9 cellular contexts compared by ENCODE assay signal in the genomic region with DNA sequence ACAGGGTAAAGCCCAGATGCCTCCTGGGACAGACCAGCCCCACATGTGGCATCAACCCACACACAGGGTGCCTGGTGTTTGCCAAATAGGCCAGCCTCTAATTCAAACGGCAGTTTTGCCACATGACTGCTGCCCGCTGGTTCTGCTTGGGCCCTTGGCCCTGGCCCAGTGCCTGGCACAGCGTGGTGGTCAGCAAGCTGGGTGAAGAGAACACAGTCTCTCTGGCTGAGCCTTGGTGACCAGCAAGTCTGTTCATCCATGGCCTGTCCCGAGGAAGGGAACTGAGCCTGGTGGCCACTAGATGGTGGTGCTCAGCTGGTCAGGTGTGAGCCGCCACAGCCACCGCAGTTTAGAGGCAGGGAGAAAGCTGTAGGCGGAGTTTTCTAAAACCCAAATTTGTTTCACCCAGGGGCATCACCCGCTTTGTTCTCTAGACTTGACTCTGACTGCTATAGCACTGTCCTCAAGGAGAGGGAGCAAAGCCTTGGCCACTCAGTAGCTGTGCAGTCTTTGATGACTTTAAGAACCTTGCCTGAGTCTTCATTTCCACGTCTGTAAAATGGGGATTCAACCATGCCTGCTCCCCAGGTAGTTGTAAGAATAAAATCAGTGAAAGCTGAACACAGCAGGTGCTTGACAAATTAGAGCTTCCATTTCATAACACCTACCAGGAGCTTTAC. TPM values are rescaled to one million over a fixed set of nuclear protein-coding genes. Genes with fewer than 3 reads are reported as not detected.
A peak's percentile ranks its signal among the peaks of the same experiment; 100 is the strongest.
DNase-seq lines count a peak whose midpoint lies in the region; ATAC-seq and TF ChIP-seq lines count a peak whose summit lies in the region.
"Had no signal": no experiment of that assay in that cellular context is flagged by ENCODE, and none has a peak within 500 bp of the region (broad histone marks: within the 10 kb centered on the region; RNA-seq: fewer than 3 reads in every experiment).

No MANE protein-coding gene starts in this region.

- no peaks in the 10 kb centered on the region for H3K36me3 Mint-ChIP-seq in activated B cell treated with CpG ODN at 0.5 μM for 24 hours (ENCODE audit: low read depth)

- H3K27ac Mint-ChIP-seq in activated B cell treated with CpG ODN at 0.5 μM for 24 hours, result no peak overlapping the region

- peak; percentile 8 for DNase-seq in GF-D8 (lab: John Stamatoyannopoulos, UW)
- DNase-seq in NCI-H2227 (lab: John Stamatoyannopoulos, UW; ENCODE audit: unreplicated experiment), result peak; percentile 80
- DNase-seq in activated B cell treated with CpG ODN at 0.5 μM for 24 hours, result peak; percentile 42
- DNase-seq in central memory CD4-positive, alpha-beta T cell, result peak; percentile 44
- DNase-seq in kidney glomerular epithelial cell (lab: John Stamatoyannopoulos, UW), result peak; percentile 62
- peak; percentile 29 to 41 for DNase-seq in stimulated activated CD4-positive, alpha-beta T cell treated with anti-CD3 and anti-CD28 coated beads, Interleukin-1b, Interleukin-23, amount 100 ng/mL, for 4 hours (ENCODE audit: low read depth in 2 of 2)

- CTCF ChIA-PET in activated B cell treated with CpG ODN at 0.5 μM for 24 hours (lab: Charles Lee), result interaction anchor here (0.6 to 3.9 kb wide), 12 partner anchors 9 to 462 kb away, joined by 3 to 30 read pairs (median 5); a partner anchor contains a TSS

- peaks cover 15% of the 10 kb centered on the region for H3K27me3 Mint-ChIP-seq in activated B cell treated with CpG ODN at 0.5 μM for 24 hours

- ATAC-seq in HG02678 (IDR thresholded peaks at IDR 0.05; ENCODE audit: unreplicated experiment) (peak; percentile 78), activated B cell treated with CpG ODN at 0.5 μM for 24 hours (ENCODE audit: low read depth) (peak; percentile 94), GM18519 (IDR thresholded peaks at IDR 0.05; ENCODE audit: low FRiP score, unreplicated experiment) (no peak)

- H3K4me3 Mint-ChIP-seq in activated B cell treated with CpG ODN at 0.5 μM for 24 hours, result no peak overlapping the region

- peaks cover 15% of the 10 kb centered on the region for H3K4me1 Mint-ChIP-seq in activated B cell treated with CpG ODN at 0.5 μM for 24 hours

- peak; percentile 29 for TF ChIP-seq CTCF in activated B cell treated with CpG ODN at 0.5 μM for 24 hours (IDR thresholded peaks at IDR 0.05)

- POLR2A ChIA-PET in activated B cell treated with CpG ODN at 0.5 μM for 24 hours (lab: Charles Lee), result interaction anchor here (0.6 to 1.9 kb wide), 5 partner anchors 21 to 141 kb away, joined by 3 to 6 read pairs (median 4); a partner anchor contains a TSS

- intact Hi-C loops in activated B cell treated with CpG ODN at 0.5 μM for 24 hours (cut with micrococcal nuclease), result loop anchor here (1.0 to 5.0 kb wide), 4 partner anchors 102 to 277 kb away; no protein-coding TSS in a partner anchor

- H3K9me3 Mint-ChIP-seq in activated B cell treated with CpG ODN at 0.5 μM for 24 hours, result no peaks in the 10 kb centered on the region

RNA-seq across cellular contexts. Expression of a gene that starts 4.7 kb away (rescaled TPM):
- total RNA-seq in activated B cell treated with CpG ODN at 0.5 μM for 24 hours, result not detected in 2 replicates
- total RNA-seq: glomerular endothelial cell had no signal

RNA-seq across cellular contexts. Expression of a gene that starts 20.8 kb away (rescaled TPM):
- total RNA-seq in activated B cell treated with CpG ODN at 0.5 μM for 24 hours, result 168 and 192 TPM in 2 replicates

RNA-seq across cellular contexts. Expression of a gene that starts 27.5 kb away (rescaled TPM):
- 0.49 and 1.7 TPM in 2 replicates for total RNA-seq in activated B cell treated with CpG ODN at 0.5 μM for 24 hours

RNA-seq across cellular contexts. Expression of a gene that starts 48.1 kb away (rescaled TPM):
- not detected in 2 replicates for total RNA-seq in activated B cell treated with CpG ODN at 0.5 μM for 24 hours

Comparison
In these comparisons a context has a peak if more than half of its experiments do, and no peak if none do; other contexts are left out.
1. DNase-seq: peak in every context shown above with its lines; median percentile 80 in NCI-H2227; 62 in kidney glomerular epithelial cell; 44 in central memory CD4-positive, alpha-beta T cell; 42 in activated B cell treated with CpG ODN at 0.5 μM for 24 hours; 35 in stimulated activated CD4-positive, alpha-beta T cell treated with anti-CD3 and anti-CD28 coated beads, Interleukin-1b, Interleukin-23, amount 100 ng/mL, for 4 hours; 8 in GF-D8.